9 cellular contexts compared by ENCODE assay signal in genomic region chr12:9704561-9704960, GRCh38. TPM values are rescaled to one million over a fixed set of nuclear protein-coding genes. Genes with fewer than 3 reads are reported as not detected.
DNase-seq lines count a peak whose midpoint lies in the region; ATAC-seq and TF ChIP-seq lines count a peak whose summit lies in the region.
"Not testable (repeated sequence)": the region's sequence is repeated elsewhere in the genome, so short reads cannot be mapped to it uniquely, and the experiment has no call there.
"Had no signal": no experiment of that assay in that cellular context is flagged by ENCODE, and none has a peak within 500 bp of the region (broad histone marks: within the 10 kb centered on the region; RNA-seq: fewer than 3 reads in every experiment).

No MANE protein-coding gene starts in this region.

- peaks cover 33% of the 10 kb centered on the region for H3K36me3 Mint-ChIP-seq in CD4-positive, alpha-beta T cell (ENCODE audit: low read depth)
- peaks cover 1 to 20% (median 8%) of the 10 kb centered on the region in 3 donors for H3K36me3 Mint-ChIP-seq in CD8-positive, alpha-beta memory T cell
- H3K36me3 Mint-ChIP-seq in activated B cell treated with CpG ODN at 0.5 μM for 24 hours (ENCODE audit: low read depth), result peaks cover 16% of the 10 kb centered on the region
- H3K36me3 Mint-ChIP-seq in activated naive CD8-positive, alpha-beta T cell treated with anti-CD3 and anti-CD28 coated beads for 36 hours, result peaks cover 34% of the 10 kb centered on the region
- H3K36me3 Mint-ChIP-seq in memory B cell, result not testable (repeated sequence)
- H3K36me3 Mint-ChIP-seq in natural killer cell treated with Interleukin-12 subunit alpha and Interleukin-12 subunit beta and Interleukin-15 and Interleukin-18, amount 100 ng/mL, for 72 hours, result peaks cover 32% of the 10 kb centered on the region

- peaks cover 17% of the 10 kb centered on the region for H3K9me3 Mint-ChIP-seq in CD4-positive, alpha-beta T cell
- H3K9me3 Mint-ChIP-seq in CD8-positive, alpha-beta memory T cell, result peaks cover 0 to 14% (median 0%) of the 10 kb centered on the region in 5 donors
- not testable (repeated sequence) for H3K9me3 Mint-ChIP-seq in activated B cell treated with CpG ODN at 0.5 μM for 24 hours, memory B cell
- peaks cover 25% of the 10 kb centered on the region for H3K9me3 Mint-ChIP-seq in activated naive CD8-positive, alpha-beta T cell treated with anti-CD3 and anti-CD28 coated beads for 36 hours
- peaks cover 11% of the 10 kb centered on the region for H3K9me3 Mint-ChIP-seq in natural killer cell treated with Interleukin-12 subunit alpha and Interleukin-12 subunit beta and Interleukin-15 and Interleukin-18, amount 100 ng/mL, for 72 hours

- not testable (repeated sequence) for H3K36me3 ChIP-seq in CD8-positive, alpha-beta memory T cell (ENCODE audit: insufficient read depth, low read length)

- H3K27ac Mint-ChIP-seq in CD4-positive, alpha-beta T cell, result peak overlapping the region; percentile 90
- H3K27ac Mint-ChIP-seq in CD8-positive, alpha-beta memory T cell, result peak overlapping the region in 6 of 8 donors; percentile 0 to 89 (median 28)
- peak overlapping the region; percentile 47 for H3K27ac Mint-ChIP-seq in activated B cell treated with CpG ODN at 0.5 μM for 24 hours
- H3K27ac Mint-ChIP-seq in activated naive CD8-positive, alpha-beta T cell treated with anti-CD3 and anti-CD28 coated beads for 36 hours, result peak overlapping the region; percentile 1
- H3K27ac Mint-ChIP-seq in memory B cell, result peak overlapping the region; percentile 73
- H3K27ac Mint-ChIP-seq in natural killer cell treated with Interleukin-12 subunit alpha and Interleukin-12 subunit beta and Interleukin-15 and Interleukin-18, amount 100 ng/mL, for 72 hours, result peak overlapping the region; percentile 24 to 89

- H3K27me3 Mint-ChIP-seq in CD4-positive, alpha-beta T cell; CD8-positive, alpha-beta memory T cell; activated B cell treated with CpG ODN at 0.5 μM for 24 hours; activated naive CD8-positive, alpha-beta T cell treated with anti-CD3 and anti-CD28 coated beads for 36 hours; memory B cell; natural killer cell treated with Interleukin-12 subunit alpha and Interleukin-12 subunit beta and Interleukin-15 and Interleukin-18, amount 100 ng/mL, for 72 hours: not testable (repeated sequence)

- intact Hi-C loops in CD4-positive, alpha-beta T cell (cut with DNase I, micrococcal nuclease), result not testable (repeated sequence)
- intact Hi-C loops in activated B cell treated with CpG ODN at 0.5 μM for 24 hours (cut with micrococcal nuclease), result loop anchor here (5.0 kb wide), 1 partner anchor 372 kb away; no protein-coding TSS in a partner anchor

- not testable (repeated sequence) for DNase-seq in CD4-positive, alpha-beta T cell; CD8-positive, alpha-beta memory T cell; activated B cell treated with CpG ODN at 0.5 μM for 24 hours; activated naive CD8-positive, alpha-beta T cell treated with anti-CD3 and anti-CD28 coated beads for 36 hours; memory B cell (ENCODE audit: low spot score in 2 of 2); natural killer cell treated with Interleukin-12 subunit alpha and Interleukin-12 subunit beta and Interleukin-15 and Interleukin-18, amount 100 ng/mL, for 72 hours (ENCODE audit: low spot score)

- not testable (repeated sequence) for H3K27ac ChIP-seq in CD4-positive, alpha-beta T cell (ENCODE audit: low read depth, low read length); CD8-positive, alpha-beta memory T cell (ENCODE audit: low read depth, low read length)

- not testable (repeated sequence) for TF ChIP-seq CTCF in CD4-positive, alpha-beta T cell (IDR thresholded peaks at IDR 0.05); activated B cell treated with CpG ODN at 0.5 μM for 24 hours (IDR thresholded peaks at IDR 0.05)

- H3K4me1 ChIP-seq in CD8-positive, alpha-beta memory T cell (ENCODE audit: insufficient read depth, low read length), result peaks cover 71% of the 10 kb centered on the region

- CTCF ChIA-PET in CD4-positive, alpha-beta T cell (lab: Charles Lee), result interaction anchor here (1.5 kb wide), 1 partner anchor 70 kb away, joined by 3 read pairs; no protein-coding TSS in a partner anchor
- CTCF ChIA-PET in CD8-positive, alpha-beta memory T cell (lab: Charles Lee), result interaction anchor here (1.6 kb wide), 1 partner anchor 38 kb away, joined by 5 read pairs; no protein-coding TSS in a partner anchor
- CTCF ChIA-PET in activated B cell treated with CpG ODN at 0.5 μM for 24 hours (lab: Charles Lee), result interaction anchor here (0.8 kb wide), 1 partner anchor 17 kb away, joined by 3 read pairs; no protein-coding TSS in a partner anchor

- not testable (repeated sequence) for H3K27me3 ChIP-seq in CD4-positive, alpha-beta T cell (ENCODE audit: control insufficient read depth, insufficient read depth, low read length); CD8-positive, alpha-beta memory T cell (ENCODE audit: insufficient read depth, low read length, poor library complexity, severe bottlenecking)

- not testable (repeated sequence) for H3K4me3 ChIP-seq in CD8-positive, alpha-beta memory T cell (ENCODE audit: low read length)

- POLR2A ChIA-PET in CD4-positive, alpha-beta T cell (lab: Charles Lee), result interaction anchor here (0.7 to 6.2 kb wide), 6 partner anchors 24 to 56 kb away, joined by 3 to 96 read pairs (median 6); no protein-coding TSS in a partner anchor
- POLR2A ChIA-PET in CD8-positive, alpha-beta memory T cell (lab: Charles Lee), result interaction anchor here (0.7 to 1.7 kb wide), 2 partner anchors 17 to 70 kb away, joined by 3 to 4 read pairs; no protein-coding TSS in a partner anchor
- POLR2A ChIA-PET in activated B cell treated with CpG ODN at 0.5 μM for 24 hours (lab: Charles Lee), result interaction anchor here (0.7 to 5.7 kb wide), 2 partner anchors 10 to 17 kb away, joined by 3 to 37 read pairs; no protein-coding TSS in a partner anchor

- not testable (repeated sequence) for ATAC-seq in CD4-positive, alpha-beta T cell (ENCODE audit: poor library complexity); activated B cell treated with CpG ODN at 0.5 μM for 24 hours (ENCODE audit: low read depth); memory B cell (ENCODE audit: low read depth); natural killer cell treated with Interleukin-12 subunit alpha and Interleukin-12 subunit beta and Interleukin-15 and Interleukin-18, amount 100 ng/mL, for 72 hours

- peaks cover 94% of the 10 kb centered on the region for H3K4me1 Mint-ChIP-seq in CD4-positive, alpha-beta T cell (ENCODE audit: low read depth)
- H3K4me1 Mint-ChIP-seq in CD8-positive, alpha-beta memory T cell, result peaks cover 85 to 89% (median 87%) of the 10 kb centered on the region in 3 donors
- peaks cover 88% of the 10 kb centered on the region for H3K4me1 Mint-ChIP-seq in activated B cell treated with CpG ODN at 0.5 μM for 24 hours
- peaks cover 67% of the 10 kb centered on the region for H3K4me1 Mint-ChIP-seq in activated naive CD8-positive, alpha-beta T cell treated with anti-CD3 and anti-CD28 coated beads for 36 hours
- H3K4me1 Mint-ChIP-seq in memory B cell, result peaks cover 65% of the 10 kb centered on the region
- peaks cover 68 to 86% of the 10 kb centered on the region in 2 donors for H3K4me1 Mint-ChIP-seq in natural killer cell treated with Interleukin-12 subunit alpha and Interleukin-12 subunit beta and Interleukin-15 and Interleukin-18, amount 100 ng/mL, for 72 hours (ENCODE audit: low read depth in 2 of 2)

- H3K4me3 Mint-ChIP-seq in CD4-positive, alpha-beta T cell; CD8-positive, alpha-beta memory T cell; activated B cell treated with CpG ODN at 0.5 μM for 24 hours; activated naive CD8-positive, alpha-beta T cell treated with anti-CD3 and anti-CD28 coated beads for 36 hours; memory B cell; natural killer cell treated with Interleukin-12 subunit alpha and Interleukin-12 subunit beta and Interleukin-15 and Interleukin-18, amount 100 ng/mL, for 72 hours: not testable (repeated sequence)

- peaks cover 20% of the 10 kb centered on the region for H3K9me3 ChIP-seq in CD4-positive, alpha-beta T cell (ENCODE audit: control insufficient read depth, low read length)
- not testable (repeated sequence) for H3K9me3 ChIP-seq in CD8-positive, alpha-beta memory T cell (ENCODE audit: low read length)

RNA-seq across cellular contexts. Expression of gene CLECL1, which starts 28.3 kb away (rescaled TPM):
- 1 to 10 TPM in 1 of 2 experiments, under 1 TPM in 1; 0.44 to 1.7 TPM for total RNA-seq in CD4-positive, alpha-beta T cell
- total RNA-seq in CD8-positive, alpha-beta memory T cell, result 1 to 10 TPM; 3.6 to 4.7 TPM
- 14.3 TPM for polyA plus RNA-seq in CD8-positive, alpha-beta memory T cell
- 111 and 115 TPM in 2 replicates for total RNA-seq in activated B cell treated with CpG ODN at 0.5 μM for 24 hours
- total RNA-seq in activated naive CD8-positive, alpha-beta T cell treated with anti-CD3 and anti-CD28 coated beads for 36 hours, result 1 to 10 TPM; 6.4 to 7.0 TPM
- 1 to 10 TPM; 1.3 to 2.8 TPM for total RNA-seq in natural killer cell treated with Interleukin-12 subunit alpha and Interleukin-12 subunit beta and Interleukin-15 and Interleukin-18, amount 100 ng/mL, for 72 hours
- total RNA-seq: Caco-2 had no signal
- polyA plus RNA-seq: A549, BJ had no signal

RNA-seq across cellular contexts. Expression of gene CLEC2D, which starts 35.0 kb away (rescaled TPM):
- total RNA-seq in CD4-positive, alpha-beta T cell, result 100 to 1,000 TPM; 121 to 122 TPM
- 100 to 1,000 TPM; 320 to 340 TPM for total RNA-seq in CD8-positive, alpha-beta memory T cell
- polyA plus RNA-seq in CD8-positive, alpha-beta memory T cell, result 311 TPM
- 437 and 492 TPM in 2 replicates for total RNA-seq in activated B cell treated with CpG ODN at 0.5 μM for 24 hours
- 100 to 1,000 TPM; 270 to 290 TPM for total RNA-seq in activated naive CD8-positive, alpha-beta T cell treated with anti-CD3 and anti-CD28 coated beads for 36 hours
- total RNA-seq in natural killer cell treated with Interleukin-12 subunit alpha and Interleukin-12 subunit beta and Interleukin-15 and Interleukin-18, amount 100 ng/mL, for 72 hours, result 100 to 1,000 TPM in 1 of 2 donors, 10 to 100 TPM in 1; 95.2 to 122 TPM

RNA-seq across cellular contexts. Expression of gene CD69, which starts 56.1 kb away (rescaled TPM):
- total RNA-seq in CD4-positive, alpha-beta T cell, result 100 to 1,000 TPM; 631 to 659 TPM
- 10 to 100 TPM; 66.8 to 67.1 TPM for total RNA-seq in CD8-positive, alpha-beta memory T cell
- polyA plus RNA-seq in CD8-positive, alpha-beta memory T cell, result 253 TPM
- total RNA-seq in activated B cell treated with CpG ODN at 0.5 μM for 24 hours, result 23.7 and 26.7 TPM in 2 replicates
- total RNA-seq in activated naive CD8-positive, alpha-beta T cell treated with anti-CD3 and anti-CD28 coated beads for 36 hours, result 100 to 1,000 TPM; 143 to 152 TPM
- 10 to 100 TPM; 53.6 to 55.6 TPM for total RNA-seq in natural killer cell treated with Interleukin-12 subunit alpha and Interleukin-12 subunit beta and Interleukin-15 and Interleukin-18, amount 100 ng/mL, for 72 hours
- total RNA-seq: Caco-2 had no signal
- polyA plus RNA-seq: A549, BJ had no signal

Comparison
In these comparisons a context has a peak if more than half of its experiments do, and no peak if none do; other contexts are left out.
1. H3K27ac Mint-ChIP-seq: peak in every context shown above with its lines; median percentile 90 in CD4-positive, alpha-beta T cell; 73 in memory B cell; 56 in natural killer cell treated with Interleukin-12 subunit alpha and Interleukin-12 subunit beta and Interleukin-15 and Interleukin-18, amount 100 ng/mL, for 72 hours; 47 in activated B cell treated with CpG ODN at 0.5 μM for 24 hours; 28 in CD8-positive, alpha-beta memory T cell; 1 in activated naive CD8-positive, alpha-beta T cell treated with anti-CD3 and anti-CD28 coated beads for 36 hours.
2. RNA of gene CLECL1, which starts 28.3 kb away (total RNA-seq): 111 to 115 TPM in activated B cell treated with CpG ODN at 0.5 μM for 24 hours; 6.4 to 7.0 TPM in activated naive CD8-positive, alpha-beta T cell treated with anti-CD3 and anti-CD28 coated beads for 36 hours, 3.6 to 4.7 TPM in CD8-positive, alpha-beta memory T cell, 1.3 to 2.8 TPM in natural killer cell treated with Interleukin-12 subunit alpha and Interleukin-12 subunit beta and Interleukin-15 and Interleukin-18, amount 100 ng/mL, for 72 hours and 0.44 to 1.7 TPM in CD4-positive, alpha-beta T cell; every median in the first group is over 10 times any median in the second.
3. RNA of gene CD69, which starts 56.1 kb away (total RNA-seq): 631 to 659 TPM in CD4-positive, alpha-beta T cell; 143 to 152 TPM in activated naive CD8-positive, alpha-beta T cell treated with anti-CD3 and anti-CD28 coated beads for 36 hours, 66.8 to 67.1 TPM in CD8-positive, alpha-beta memory T cell, 53.6 to 55.6 TPM in natural killer cell treated with Interleukin-12 subunit alpha and Interleukin-12 subunit beta and Interleukin-15 and Interleukin-18, amount 100 ng/mL, for 72 hours and 23.7 to 26.7 TPM in activated B cell treated with CpG ODN at 0.5 μM for 24 hours; every median in the first group is over 4 times any median in the second.